Comparison of ENCODE assay signal across 1 cellular context in the genomic region with DNA sequence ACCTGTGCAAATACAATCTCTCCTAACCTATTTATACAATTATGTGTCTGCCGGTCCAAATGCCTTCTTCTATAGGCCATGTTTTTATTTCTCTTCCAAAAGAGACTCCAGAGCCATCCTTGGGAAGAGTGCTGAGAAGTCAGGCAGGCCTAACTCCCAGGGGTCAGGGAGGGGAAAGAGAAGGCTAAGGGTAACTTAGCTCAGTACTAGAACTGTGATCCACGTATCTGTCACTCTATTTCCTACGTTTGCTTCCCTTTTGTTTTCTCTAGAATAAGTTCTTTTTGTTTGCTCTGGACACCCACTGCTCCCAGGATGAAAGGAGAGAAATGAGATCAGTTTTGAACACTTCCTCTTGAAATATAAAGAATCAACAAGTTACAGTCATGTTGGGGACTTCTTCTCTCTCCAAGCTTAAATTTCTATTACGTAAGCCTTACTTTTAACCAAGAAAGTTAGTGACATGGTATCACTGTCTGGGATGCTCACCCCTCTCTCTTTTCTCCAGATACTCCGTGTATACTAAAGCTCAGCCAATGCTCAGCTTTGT.
TF ChIP-seq lines count a peak whose summit lies in the region.

No MANE protein-coding gene starts in this region.

TF ChIP-seq in IMR-90, 13 proteins besides CTCF, POLR2A, EP300 and RAD21 (continued from another document):
- TF ChIP-seq, protein P1, sequence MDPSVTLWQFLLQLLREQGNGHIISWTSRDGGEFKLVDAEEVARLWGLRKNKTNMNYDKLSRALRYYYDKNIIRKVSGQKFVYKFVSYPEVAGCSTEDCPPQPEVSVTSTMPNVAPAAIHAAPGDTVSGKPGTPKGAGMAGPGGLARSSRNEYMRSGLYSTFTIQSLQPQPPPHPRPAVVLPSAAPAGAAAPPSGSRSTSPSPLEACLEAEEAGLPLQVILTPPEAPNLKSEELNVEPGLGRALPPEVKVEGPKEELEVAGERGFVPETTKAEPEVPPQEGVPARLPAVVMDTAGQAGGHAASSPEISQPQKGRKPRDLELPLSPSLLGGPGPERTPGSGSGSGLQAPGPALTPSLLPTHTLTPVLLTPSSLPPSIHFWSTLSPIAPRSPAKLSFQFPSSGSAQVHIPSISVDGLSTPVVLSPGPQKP (IDR thresholded peaks at IDR 0.05; ENCODE audit: borderline replicate concordance, low read depth, low read length), result no peak
- TF ChIP-seq CHD1 (IDR thresholded peaks at IDR 0.05; ENCODE audit: low read depth, low read length) (no peak), SMC3 (IDR thresholded peaks at IDR 0.05; ENCODE audit: low read depth, low read length) (no peak), MAFK (IDR thresholded peaks at IDR 0.05; ENCODE audit: low read depth, low read length) (no peak), FOS (IDR thresholded peaks at IDR 0.05; ENCODE audit: low read depth, low read length) (no peak)
